8 cellular contexts compared by ENCODE assay signal in the genomic region with DNA sequence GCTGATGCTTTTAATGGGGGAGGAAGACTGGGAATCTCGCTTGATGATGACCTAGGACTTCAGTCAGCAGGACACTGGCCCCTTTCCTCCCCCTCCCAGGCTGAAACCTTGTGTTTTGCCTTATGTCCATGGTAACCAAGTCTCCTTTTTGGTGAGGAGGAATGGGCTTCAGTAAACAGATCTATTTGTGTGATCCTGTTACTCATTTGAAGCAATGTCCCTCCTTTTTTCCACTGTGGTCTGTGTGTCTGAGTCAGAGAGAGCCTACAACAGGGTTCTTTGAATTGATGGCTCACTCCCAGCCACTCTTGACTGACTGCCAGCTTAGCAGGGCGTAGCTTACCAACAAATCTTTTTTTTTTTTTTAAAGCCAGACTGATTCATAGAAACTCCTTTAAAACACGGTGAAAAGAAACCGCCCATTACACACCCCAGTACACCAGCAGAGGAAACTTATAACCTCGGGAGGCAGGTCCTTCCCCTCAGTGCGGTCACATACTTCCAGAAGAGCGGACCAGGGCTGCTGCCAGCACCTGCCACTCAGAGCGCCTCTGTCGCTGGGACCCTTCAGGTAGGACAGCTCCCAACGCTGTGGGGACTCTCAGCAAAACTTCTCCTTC. TPM values are rescaled to one million over a fixed set of nuclear protein-coding genes. Genes with fewer than 3 reads are reported as not detected.
DNase-seq lines count a peak whose midpoint lies in the region; ATAC-seq and FAIRE-seq lines count a peak whose summit lies in the region.

A gene with protein sequence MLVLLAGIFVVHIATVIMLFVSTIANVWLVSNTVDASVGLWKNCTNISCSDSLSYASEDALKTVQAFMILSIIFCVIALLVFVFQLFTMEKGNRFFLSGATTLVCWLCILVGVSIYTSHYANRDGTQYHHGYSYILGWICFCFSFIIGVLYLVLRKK (plus strand): TSS at position 425 of the 620 bp plus-strand sequence. CDS start 14,785 bp downstream, outside the sequence.

- H3K27ac ChIP-seq in rectal smooth muscle tissue (ENCODE audit: low read depth, low read length) = peak within 1 kb of the TSS; percentile 87

- H3K4me3 ChIP-seq in rectal smooth muscle tissue (ENCODE audit: low read length) = peak within 1 kb of the TSS; percentile 85

- H3K4me1 ChIP-seq in rectal smooth muscle tissue (ENCODE audit: control insufficient read depth, insufficient read depth, low read length) = peaks cover 13% of the 10 kb centered on the region

- peak; percentile 76 for ATAC-seq in GM19023 (IDR thresholded peaks at IDR 0.05; ENCODE audit: unreplicated experiment)
- peak; percentile 96 for ATAC-seq in HG03354 (IDR thresholded peaks at IDR 0.05; ENCODE audit: poor library complexity, severe bottlenecking, unreplicated experiment)
- ATAC-seq in Right ventricle myocardium superior (ENCODE audit: poor library complexity) = peak; percentile 88

- peak; percentile 90 for DNase-seq in AG08395 (ENCODE audit: low spot score)
- DNase-seq in SW480 (ENCODE audit: low spot score) = peak; percentile 99
- peak; percentile 64 for DNase-seq in activated naive CD8-positive, alpha-beta T cell treated with anti-CD3 and anti-CD28 coated beads, Interleukin-2, amount 50 U/mL, for 16 hours (ENCODE audit: low read depth, low spot score)
- peak; percentile 94 for DNase-seq in Right ventricle myocardium superior
- peak; percentile 95 for DNase-seq in urothelium cell line (ENCODE audit: low spot score)

- H3K36me3 ChIP-seq in rectal smooth muscle tissue (ENCODE audit: control insufficient read depth, insufficient read depth, low read length) = no peaks in the 10 kb centered on the region

- H3K27me3 ChIP-seq in rectal smooth muscle tissue (ENCODE audit: control insufficient read depth, insufficient read depth, low read length) = no peaks in the 10 kb centered on the region

- peak within 1 kb of the TSS; percentile 64 for H3K9ac ChIP-seq in rectal smooth muscle tissue (ENCODE audit: low read length)

- peak; percentile 86 for FAIRE-seq in urothelium cell line (lab: Jason Lieb, UNC)

- intact Hi-C loops in Right ventricle myocardium superior (cut with DNase I) = loop anchor here (2.0 kb wide), 1 partner anchor 96 kb away; no protein-coding TSS in a partner anchor

RNA-seq across cellular contexts. Expression of the gene that starts here (rescaled TPM):
- 99.9 TPM for total RNA-seq in Right ventricle myocardium superior

Comparison
In these comparisons a context has a peak if more than half of its experiments do, and no peak if none do; other contexts are left out.
1. Peak in every context shown above with its lines: DNase-seq, ATAC-seq, H3K4me3 ChIP-seq and H3K27ac ChIP-seq.